11 cellular contexts compared by ENCODE assay signal in the genomic region with DNA sequence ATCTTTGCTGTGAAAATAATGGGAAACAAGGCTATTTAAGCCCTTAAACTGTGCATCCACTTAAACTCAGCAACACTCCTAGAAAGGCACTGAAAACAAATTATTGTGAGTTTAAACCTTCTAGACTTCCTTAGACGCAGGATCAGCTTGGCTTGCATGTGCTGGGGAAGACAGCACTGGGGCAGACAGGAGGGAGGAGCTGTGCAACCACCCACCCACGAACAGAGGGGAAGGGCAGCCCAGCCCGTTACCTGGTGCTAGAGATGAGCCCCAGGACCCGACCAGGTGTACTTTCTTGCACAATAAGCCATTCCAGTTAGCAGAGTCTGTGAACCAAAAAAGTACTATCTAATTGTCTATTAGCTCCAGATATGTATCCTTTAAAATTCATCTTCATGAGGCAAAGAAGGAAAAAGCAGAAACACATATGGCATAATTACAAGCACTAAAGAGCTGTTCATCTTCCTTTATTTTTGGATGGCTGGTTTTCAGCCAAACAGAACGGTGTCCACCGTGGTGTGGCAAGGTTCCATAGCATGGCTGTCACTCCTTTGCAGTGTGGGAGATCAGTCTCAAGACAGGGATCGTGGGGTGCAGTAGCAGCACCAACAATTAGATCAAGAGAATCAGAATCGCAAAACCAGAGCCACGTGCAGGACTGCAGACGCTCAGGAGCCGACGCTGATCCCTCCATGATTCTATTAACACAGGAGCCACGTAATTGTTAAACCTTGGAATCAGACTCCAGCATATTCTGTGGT.
DNase-seq lines count a peak whose midpoint lies in the region; ATAC-seq, FAIRE-seq and TF ChIP-seq lines count a peak whose summit lies in the region.
"Had no signal": no experiment of that assay in that cellular context is flagged by ENCODE, and none has a peak within 500 bp of the region (broad histone marks: within the 10 kb centered on the region; RNA-seq: fewer than 3 reads in every experiment).

No MANE protein-coding gene starts in this region.

- no peak overlapping the region for H3K27ac ChIP-seq in IMR-90 (ENCODE audit: insufficient read depth, low read length)
- peak overlapping the region; percentile 15 for H3K27ac ChIP-seq in cingulate gyrus (ENCODE audit: low read depth, low read length)
- peak overlapping the region; percentile 29 to 40 (median 36) for H3K27ac ChIP-seq in transverse colon
- H3K27ac ChIP-seq in GM23248: no peak overlapping the region
- H3K27ac ChIP-seq: foreskin keratinocyte had no signal

- no peak for TF ChIP-seq EP300 in transverse colon (IDR thresholded peaks at IDR 0.05; ENCODE audit: low read depth)

- H4K8ac ChIP-seq in IMR-90 (ENCODE audit: low read depth in 2 of 2, low read length in 2 of 2): peak overlapping the region; percentile 26 to 59; a peak in 2 of 4 replicates

- no peaks in the 10 kb centered on the region for H3F3A ChIP-seq in GM23248 (ENCODE audit: insufficient read depth)

- no peaks in the 10 kb centered on the region for H3K79me2 ChIP-seq in GM23248 (ENCODE audit: insufficient read depth)

- POLR2A ChIA-PET in IMR-90 (lab: Charles Lee; ENCODE audit: unreplicated experiment): no interaction called here

- 33% methylated on average over 3 of the region's 13 CpGs; no CpG with 5 or more reads in 1 of the 2 experiments for WGBS in IMR-90 (ENCODE audit: extremely low coverage in 2 of 2, insufficient read length in 1 of 2), 2 experiments
- WGBS in transverse colon (ENCODE audit: low coverage in 1 of 2), 2 donors: 42 to 64% methylated on average over 3 to 13 of the region's 13 CpGs
- WGBS in GM23248 (ENCODE audit: low coverage in 1 of 2, low lambda C conversion rate in 2 of 2, missing lambda C conversion rate in 2 of 2), 2 experiments: 69% methylated on average over 13 of the region's 13 CpGs

- BruUV-seq in IMR-90 (replicated peaks; lab: Mats Ljungman, UMichigan): no TSS peak

- no peak overlapping the region for H3K4ac ChIP-seq in IMR-90 (ENCODE audit: low read depth, low read length)

- TF ChIP-seq CTCF in IMR-90 (conservative IDR thresholded peaks at IDR 0.05; ENCODE audit: low read depth, low read length) (no peak), transverse colon (IDR thresholded peaks at IDR 0.05) (no peak)

- H2AFZ ChIP-seq in IMR-90 (replicated peaks; ENCODE audit: low read length, poor library complexity): peak overlapping the region; percentile 25
- H2AFZ ChIP-seq in GM23248: no peak overlapping the region

- H3K36me3 ChIP-seq in IMR-90 (ENCODE audit: control insufficient read depth, insufficient read depth, low read length) (no peaks in the 10 kb centered on the region; the same call in 1 of the 2 replicates), transverse colon (no peaks in the 10 kb centered on the region), GM23248 (ENCODE audit: low read depth) (no peaks in the 10 kb centered on the region)

- peak overlapping the region; percentile 36; the same call in 1 of the 2 replicates for H4K91ac ChIP-seq in IMR-90 (ENCODE audit: insufficient read depth, low read depth, low read length)

- H3K14ac ChIP-seq in IMR-90 (replicated peaks; ENCODE audit: low read depth, low read length): no peak overlapping the region

- peak overlapping the region; percentile 66 for H3K4me2 ChIP-seq in IMR-90 (ENCODE audit: low read depth, low read length)
- no peak overlapping the region for H3K4me2 ChIP-seq in GM23248 (ENCODE audit: unreplicated experiment)

- no peak overlapping the region for H2BK15ac ChIP-seq in IMR-90 (ENCODE audit: low read depth, low read length)

- TF ChIP-seq RAD21 in IMR-90 (IDR thresholded peaks at IDR 0.05; ENCODE audit: low read length): no peak

- in situ Hi-C loops in IMR-90 (cut with MboI; ENCODE audit: low sequenced_read_pairs): no loop called here
- in situ Hi-C loops in transverse colon (cut with MboI; ENCODE audit: low pct_ligation_motif_present in 1 of 4, low pct_unique_long_range_greater_than_20kb in 1 of 4, low sequenced_read_pairs in 3 of 4): loop anchor here in 3 of 4 donors (25.0 kb wide), 1 partner anchor 119 kb away; no protein-coding TSS in a partner anchor
- in situ Hi-C loops in GM23248 (cut with MboI): no loop called here

- peak overlapping the region; percentile 57; the same call in 1 of the 2 replicates for H4K5ac ChIP-seq in IMR-90 (ENCODE audit: low read depth, low read length)

- H3K9ac ChIP-seq in IMR-90 (ENCODE audit: low read depth, low read length): no peak overlapping the region
- no peak overlapping the region for H3K9ac ChIP-seq in GM23248

- peak overlapping the region; percentile 74; the same call in 1 of the 2 replicates for H3K18ac ChIP-seq in IMR-90 (ENCODE audit: low read depth, low read length)

- H4K20me1 ChIP-seq in IMR-90 (ENCODE audit: insufficient read depth, low read length) (no peaks in the 10 kb centered on the region), GM23248 (ENCODE audit: insufficient read depth) (no peaks in the 10 kb centered on the region)

- H3K27me3 ChIP-seq in IMR-90 (ENCODE audit: control insufficient read depth, insufficient read depth, low read length) (no peaks in the 10 kb centered on the region), transverse colon (no peaks in the 10 kb centered on the region), GM23248 (replicated peaks; ENCODE audit: insufficient read depth) (no peaks in the 10 kb centered on the region)
- H3K27me3 ChIP-seq: foreskin keratinocyte had no signal

- H3K56ac ChIP-seq in IMR-90 (ENCODE audit: extremely low read depth, insufficient read depth, low read length): no peak overlapping the region

- intact Hi-C loops in IMR-90 (cut with micrococcal nuclease) (no loop called here), transverse colon (cut with DNase I; ENCODE audit: low total_unique reads) (no loop called here)

- no peak overlapping the region for H2AK5ac ChIP-seq in IMR-90 (ENCODE audit: low read depth, low read length)

- DNase-seq in stimulated activated CD4-positive, alpha-beta T cell treated with anti-CD3 and anti-CD28 coated beads, Interleukin-15, amount 100 ng/mL, for 24 hours: peak; percentile 59
- no peak for DNase-seq in stimulated activated CD4-positive, alpha-beta T cell treated with anti-CD3 and anti-CD28 coated beads, Interleukin-2, amount 100 ng/mL, for 48 hours
- DNase-seq in IMR-90: no peak
- DNase-seq in transverse colon: no peak
- no peak for DNase-seq in RCC 7860 (ENCODE audit: low spot score)
- no peak for DNase-seq in NCI-H2227 treated with DMSO at 0.1 percent for 48 hours (lab: John Stamatoyannopoulos, UW)
- DNase-seq in GM23248: no peak
- DNase-seq: foreskin keratinocyte, occipital lobe, RPMI8226 had no signal

- H2BK120ac ChIP-seq in IMR-90 (ENCODE audit: low read depth, low read length): peak overlapping the region; percentile 3; the same call in 1 of the 2 replicates

- H3K9me2 ChIP-seq in GM23248 (ENCODE audit: insufficient read depth): no peaks in the 10 kb centered on the region

- TF ChIP-seq POLR2A in IMR-90 (IDR thresholded peaks at IDR 0.05; ENCODE audit: low read depth, low read length) (no peak), transverse colon (IDR thresholded peaks at IDR 0.05) (no peak)

- no peak overlapping the region for H2BK5ac ChIP-seq in IMR-90 (ENCODE audit: low read depth, low read length, poor library complexity, severe bottlenecking)

- H3K9me3 ChIP-seq in IMR-90 (ENCODE audit: control insufficient read depth, insufficient read depth, low read length) (no peaks in the 10 kb centered on the region), transverse colon (no peaks in the 10 kb centered on the region), GM23248 (ENCODE audit: low read depth) (no peaks in the 10 kb centered on the region)

- no peaks in the 10 kb centered on the region; the same call in 1 of the 2 replicates for H3K9me1 ChIP-seq in IMR-90 (ENCODE audit: insufficient read depth, low read length)

- no peaks in the 10 kb centered on the region; a peak in 1 of 4 replicates for H3K79me1 ChIP-seq in IMR-90 (ENCODE audit: low read depth in 1 of 2, low read length in 2 of 2)

- no peak for FAIRE-seq in RCC 7860 (lab: Jason Lieb, UNC)

- peaks cover 14% of the 10 kb centered on the region for H3K4me1 ChIP-seq in IMR-90 (ENCODE audit: control insufficient read depth, insufficient read depth, low read length)
- H3K4me1 ChIP-seq in transverse colon: no peaks in the 10 kb centered on the region
- peaks cover 5% of the 10 kb centered on the region; the same call in 1 of the 2 replicates for H3K4me1 ChIP-seq in GM23248 (ENCODE audit: insufficient read depth)
- H3K4me1 ChIP-seq: foreskin keratinocyte had no signal

- ATAC-seq in IMR-90 (ENCODE audit: low read depth): no peak
- ATAC-seq: foreskin keratinocyte had no signal

- no peak overlapping the region for H2BK20ac ChIP-seq in IMR-90 (ENCODE audit: low read depth, low read length)

- dilution Hi-C loops in IMR-90 (cut with HindIII; ENCODE audit: low sequenced_read_pairs, unreplicated experiment): no loop called here

- H3K4me3 ChIP-seq in IMR-90 (ENCODE audit: insufficient read depth, low read depth, low read length): no peak overlapping the region
- H3K4me3 ChIP-seq in transverse colon: peak overlapping the region in 1 of 4 donors; percentile 1
- H3K4me3 ChIP-seq in GM23248: no peak overlapping the region

- CTCF ChIA-PET in IMR-90 (lab: Yijun Ruan, JAX): no interaction called here

- H2AK9ac ChIP-seq in IMR-90 (replicated peaks; ENCODE audit: low read depth, low read length, poor library complexity): no peak overlapping the region

- H3K23ac ChIP-seq in IMR-90 (ENCODE audit: low read depth, low read length): no peak overlapping the region

TF ChIP-seq in IMR-90, 13 proteins besides CTCF, POLR2A, EP300 and RAD21:
- TF ChIP-seq BHLHE40 (IDR thresholded peaks at IDR 0.05; ENCODE audit: low read depth, low read length) (no peak), CEBPB (IDR thresholded peaks at IDR 0.05; ENCODE audit: low read depth, low read length) (no peak), MAZ (IDR thresholded peaks at IDR 0.05; ENCODE audit: borderline replicate concordance, low read depth, low read length) (no peak), USF2 (IDR thresholded peaks at IDR 0.05; ENCODE audit: low read depth, low read length) (no peak), SMC3 (IDR thresholded peaks at IDR 0.05; ENCODE audit: low read depth, low read length) (no peak), FOS (IDR thresholded peaks at IDR 0.05; ENCODE audit: low read depth, low read length) (no peak), NFE2L2 (IDR thresholded peaks at IDR 0.05; ENCODE audit: low read depth, low read length) (no peak)

Comparison
In these comparisons a context has a peak if more than half of its experiments do, and no peak if none do; other contexts are left out.
1. H3K27ac ChIP-seq: peak in cingulate gyrus (single experiment) and transverse colon (4 of 4); none in IMR-90 (single experiment) and GM23248 (single experiment).
2. in situ Hi-C loops: an anchor here in transverse colon (25.0 kb wide); none called in IMR-90 and GM23248.